Comparison of ENCODE assay signal across 8 cellular contexts in the genomic region with DNA sequence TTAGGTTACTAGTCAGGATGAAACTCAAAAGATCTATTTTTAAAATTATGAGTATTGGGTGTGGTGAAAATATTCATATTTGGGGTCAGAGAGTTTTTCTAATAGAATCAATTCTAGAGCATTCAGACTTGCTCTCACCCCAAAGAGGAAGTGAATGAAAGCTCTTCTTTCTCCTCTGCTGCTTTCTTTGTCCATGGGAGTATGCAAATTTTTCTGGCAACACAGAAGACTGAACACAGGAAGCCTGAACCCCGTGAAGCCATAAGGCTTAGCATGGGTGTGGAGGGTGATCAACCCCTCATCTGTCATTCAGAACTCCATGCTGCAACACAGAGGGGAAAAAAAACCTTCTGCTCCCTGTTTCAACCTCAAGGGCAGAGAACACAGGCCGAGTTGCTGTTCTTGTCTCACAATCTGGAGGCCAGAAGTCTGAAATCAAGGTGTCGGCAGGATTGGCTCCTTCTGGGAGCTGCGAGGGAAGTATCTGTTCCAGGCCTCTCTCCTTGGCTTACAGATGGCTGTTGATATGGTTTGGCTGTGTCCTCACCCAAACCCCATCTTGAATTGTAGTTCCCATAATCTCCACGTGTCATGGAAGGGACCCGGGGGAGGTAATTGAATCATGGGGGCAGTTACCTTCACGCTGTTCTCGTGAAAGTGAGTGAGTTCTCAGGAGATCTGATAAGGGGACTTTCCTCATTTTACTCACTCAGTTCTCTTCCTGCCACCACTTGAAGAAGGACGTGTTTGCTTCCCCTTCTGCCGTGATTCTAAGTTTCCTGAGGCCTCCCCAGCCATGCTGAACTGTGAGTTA. TPM values are rescaled to one million over a fixed set of nuclear protein-coding genes. Genes with fewer than 3 reads are reported as not detected.
DNase-seq lines count a peak whose midpoint lies in the region; TF ChIP-seq lines count a peak whose summit lies in the region.

No MANE protein-coding gene starts in this region.

- H3K27me3 ChIP-seq in GM23248 (replicated peaks; ENCODE audit: insufficient read depth), result no peaks in the 10 kb centered on the region

- CTCF ChIA-PET in activated CD4-positive, alpha-beta memory T cell treated with anti-CD3 and anti-CD28 coated beads, Interleukin-2, amount 10 ng/mL, durations not matched to agents 7 days and 5 days (lab: Charles Lee), result interaction anchor here (1.1 to 1.5 kb wide), 2 partner anchors 35 to 353 kb away, joined by 4 read pairs; no protein-coding TSS in a partner anchor

- no peak overlapping the region for H3K27ac ChIP-seq in GM23248

- peak overlapping the region; percentile 59; the same call in 1 of the 2 replicates for H2AFZ ChIP-seq in GM23248

- peaks cover 2% of the 10 kb centered on the region; the same call in 1 of the 2 replicates for H3F3A ChIP-seq in GM23248 (ENCODE audit: insufficient read depth)

- H3K36me3 ChIP-seq in GM23248 (ENCODE audit: low read depth), result no peaks in the 10 kb centered on the region

- peaks cover 61% of the 10 kb centered on the region for H3K4me1 Mint-ChIP-seq in activated CD4-positive, alpha-beta memory T cell treated with anti-CD3 and anti-CD28 coated beads, Interleukin-2, amount 10 ng/mL, durations not matched to agents 7 days and 5 days
- H3K4me1 Mint-ChIP-seq in glutamatergic neuron (ENCODE audit: low read depth, unreplicated experiment), result peaks cover 14% of the 10 kb centered on the region

- H3K9me3 Mint-ChIP-seq in activated CD4-positive, alpha-beta memory T cell treated with anti-CD3 and anti-CD28 coated beads, Interleukin-2, amount 10 ng/mL, durations not matched to agents 7 days and 5 days, result peaks cover 6% of the 10 kb centered on the region
- H3K9me3 Mint-ChIP-seq in glutamatergic neuron (ENCODE audit: unreplicated experiment), result peaks cover 2% of the 10 kb centered on the region

- peak overlapping the region; percentile 99 for H3K27ac Mint-ChIP-seq in activated CD4-positive, alpha-beta memory T cell treated with anti-CD3 and anti-CD28 coated beads, Interleukin-2, amount 10 ng/mL, durations not matched to agents 7 days and 5 days
- H3K27ac Mint-ChIP-seq in glutamatergic neuron (ENCODE audit: unreplicated experiment), result peak overlapping the region; percentile 71

- no peaks in the 10 kb centered on the region for H3K4me1 ChIP-seq in GM23248 (ENCODE audit: insufficient read depth)

- H3K9me2 ChIP-seq in GM23248 (ENCODE audit: insufficient read depth), result no peaks in the 10 kb centered on the region

- H3K9me3 ChIP-seq in GM23248 (ENCODE audit: low read depth), result no peaks in the 10 kb centered on the region

- H3K79me2 ChIP-seq in GM23248 (ENCODE audit: insufficient read depth), result no peaks in the 10 kb centered on the region

- no peaks in the 10 kb centered on the region for H4K20me1 ChIP-seq in GM23248 (ENCODE audit: insufficient read depth)

- no peak overlapping the region for H3K9ac ChIP-seq in GM23248

- H3K4me2 ChIP-seq in GM23248 (ENCODE audit: unreplicated experiment), result no peak overlapping the region

- POLR2A ChIA-PET in activated CD4-positive, alpha-beta memory T cell treated with anti-CD3 and anti-CD28 coated beads, Interleukin-2, amount 10 ng/mL, durations not matched to agents 7 days and 5 days (lab: Charles Lee), result interaction anchor here (0.7 to 8.8 kb wide), 17 partner anchors 9 to 465 kb away, joined by 3 to 259 read pairs (median 5); partner anchors contain the start of genes CD47, CIP2A, DZIP3 and IFT57

- peak overlapping the region; percentile 84 for H3K4me3 Mint-ChIP-seq in activated CD4-positive, alpha-beta memory T cell treated with anti-CD3 and anti-CD28 coated beads, Interleukin-2, amount 10 ng/mL, durations not matched to agents 7 days and 5 days
- no peak overlapping the region for H3K4me3 Mint-ChIP-seq in glutamatergic neuron (ENCODE audit: unreplicated experiment)

- DNase-seq in GM13976 (ENCODE audit: low spot score) (peak; percentile 58), GM23248 (no peak), NB4 (ENCODE audit: low read depth) (peak; percentile 87), glutamatergic neuron (no peak), NK-92 (lab: John Stamatoyannopoulos, UW; ENCODE audit: unreplicated experiment) (no peak), NCI-H774 (lab: John Stamatoyannopoulos, UW) (no peak)
- DNase-seq in activated CD4-positive, alpha-beta memory T cell treated with anti-CD3 and anti-CD28 coated beads, Interleukin-2, amount 10 ng/mL, durations not matched to agents 7 days and 5 days, result peak; percentile 71
- DNase-seq in stimulated activated CD8-positive, alpha-beta memory T cell treated with anti-CD3 and anti-CD28 coated beads, Interleukin-15, amount 100 ng/mL, for 24 hours (ENCODE audit: low read depth), result peak; percentile 14

- in situ Hi-C loops in GM13976 (cut with MboI; ENCODE audit: low sequenced_read_pairs, unreplicated experiment) (no loop called here), GM23248 (cut with MboI) (no loop called here)

- no peaks in the 10 kb centered on the region for H3K27me3 Mint-ChIP-seq in activated CD4-positive, alpha-beta memory T cell treated with anti-CD3 and anti-CD28 coated beads, Interleukin-2, amount 10 ng/mL, durations not matched to agents 7 days and 5 days
- no peaks in the 10 kb centered on the region for H3K27me3 Mint-ChIP-seq in glutamatergic neuron (ENCODE audit: unreplicated experiment)

- peaks cover 28% of the 10 kb centered on the region for H3K36me3 Mint-ChIP-seq in activated CD4-positive, alpha-beta memory T cell treated with anti-CD3 and anti-CD28 coated beads, Interleukin-2, amount 10 ng/mL, durations not matched to agents 7 days and 5 days (ENCODE audit: low read depth)
- H3K36me3 Mint-ChIP-seq in glutamatergic neuron (ENCODE audit: unreplicated experiment), result no peaks in the 10 kb centered on the region

- TF ChIP-seq POLR2A in NB4 (IDR thresholded peaks at IDR 0.05; ENCODE audit: extremely low read depth, insufficient read length), result peak; percentile 24

- H3K4me3 ChIP-seq in GM23248 (no peak overlapping the region), NB4 (ENCODE audit: low read depth, low read length) (peak overlapping the region; percentile 72)

- WGBS in GM23248 (ENCODE audit: low coverage in 1 of 2, low lambda C conversion rate in 2 of 2, missing lambda C conversion rate in 2 of 2), 2 experiments, result 65 to 68% methylated on average over 10 of the region's 10 CpGs

- TF ChIP-seq CTCF in GM13976 (IDR thresholded peaks at IDR 0.05; ENCODE audit: borderline replicate concordance, control extremely low read depth, extremely low read depth, insufficient read depth, missing control alignments) (no peak), NB4 (IDR thresholded peaks at IDR 0.05; ENCODE audit: low read depth, low read length) (no peak), glutamatergic neuron (IDR thresholded peaks at IDR 0.05; ENCODE audit: partially characterized antibody, unreplicated experiment) (no peak)

RNA-seq across cellular contexts. Expression of gene CD47, which starts 33.7 kb away (rescaled TPM):
- total RNA-seq in GM23248 (2014; rRNA removed; shearing (Covaris generic)), result 97.3 and 133 TPM in 2 replicates
- 120 and 121 TPM in 2 replicates for polyA plus RNA-seq in GM23248 (2016; fragmentation: Nextera tagmentation; extraction: Ambion mirVana)
- 100 to 1,000 TPM; 153 to 161 TPM for total RNA-seq in activated CD4-positive, alpha-beta memory T cell treated with anti-CD3 and anti-CD28 coated beads, Interleukin-2, amount 10 ng/mL, durations not matched to agents 7 days and 5 days
- total RNA-seq in glutamatergic neuron (ENCODE audit: unreplicated experiment), result 507 TPM

Comparison
In these comparisons a context has a peak if more than half of its experiments do, and no peak if none do; other contexts are left out.
1. DNase-seq: peak in GM13976 (single experiment), NB4 (single experiment), activated CD4-positive, alpha-beta memory T cell treated with anti-CD3 and anti-CD28 coated beads, Interleukin-2, amount 10 ng/mL, durations not matched to agents 7 days and 5 days (single experiment) and stimulated activated CD8-positive, alpha-beta memory T cell treated with anti-CD3 and anti-CD28 coated beads, Interleukin-15, amount 100 ng/mL, for 24 hours (single experiment); none in GM23248 (single experiment), glutamatergic neuron (single experiment), NK-92 (single experiment) and NCI-H774 (single experiment).